17 cellular contexts compared by ENCODE assay signal in genomic region chr1:235078480-235078803, GRCh38. TPM values are rescaled to one million over a fixed set of nuclear protein-coding genes. Genes with fewer than 3 reads are reported as not detected.
A peak's percentile ranks its signal among the peaks of the same experiment; 100 is the strongest.
DNase-seq lines count a peak whose midpoint lies in the region; ATAC-seq, FAIRE-seq and TF ChIP-seq lines count a peak whose summit lies in the region.
"Had no signal": no experiment of that assay in that cellular context is flagged by ENCODE, and none has a peak within 500 bp of the region (broad histone marks: within the 10 kb centered on the region; RNA-seq: fewer than 3 reads in every experiment).

No MANE protein-coding gene starts in this region.

- peaks cover 79% of the 10 kb centered on the region for H3K4me1 ChIP-seq in A549
- peaks cover 52% of the 10 kb centered on the region for H3K4me1 ChIP-seq in OCI-LY1 (ENCODE audit: insufficient read depth, low read length, severe bottlenecking)
- H3K4me1 ChIP-seq in esophagus (ENCODE audit: control insufficient read depth in 2 of 2, insufficient read depth in 2 of 2, low read length in 1 of 2), result peaks cover 8 to 30% of the 10 kb centered on the region in 2 donors
- H3K4me1 ChIP-seq in osteoblast (ENCODE audit: insufficient read depth, low read length), result peaks cover 48% of the 10 kb centered on the region

- ATAC-seq in A549, result no peak
- no peak for ATAC-seq in HG03097 (IDR thresholded peaks at IDR 0.05; ENCODE audit: low FRiP score, unreplicated experiment)
- ATAC-seq: left lung; naive thymus-derived CD8-positive, alpha-beta T cell had no signal

- H3K9me3 ChIP-seq in A549, result no peaks in the 10 kb centered on the region
- no peaks in the 10 kb centered on the region for H3K9me3 ChIP-seq in OCI-LY1 (ENCODE audit: low read length)
- no peaks in the 10 kb centered on the region for H3K9me3 ChIP-seq in esophagus (ENCODE audit: control insufficient read depth in 2 of 2, insufficient read depth in 1 of 2, low read depth in 1 of 2, low read length in 1 of 2)
- H3K9me3 ChIP-seq in osteoblast (ENCODE audit: low read depth, low read length), result no peaks in the 10 kb centered on the region
- H3K9me3 ChIP-seq: left lung, prostate gland had no signal

- H3K4me3 ChIP-seq in A549 (no peak overlapping the region), OCI-LY1 (ENCODE audit: low read depth, low read length, poor library complexity, severe bottlenecking) (no peak overlapping the region), esophagus (ENCODE audit: low read depth in 1 of 2, low read length in 2 of 2) (no peak overlapping the region), osteoblast (ENCODE audit: insufficient read depth, low read length) (no peak overlapping the region)
- H3K4me3 ChIP-seq: left lung, prostate gland had no signal

- no peaks in the 10 kb centered on the region for H3K79me2 ChIP-seq in OCI-LY1 (ENCODE audit: insufficient read depth, low read length)
- no peaks in the 10 kb centered on the region for H3K79me2 ChIP-seq in osteoblast (ENCODE audit: insufficient read depth, low read length)

- TF ChIP-seq CTCF in A549 (IDR thresholded peaks at IDR 0.05), result no peak
- TF ChIP-seq CTCF in OCI-LY1 (IDR thresholded peaks at IDR 0.05; ENCODE audit: low read length), result no peak
- no peak for TF ChIP-seq CTCF in osteoblast (IDR thresholded peaks at IDR 0.05; ENCODE audit: extremely low read depth, low read depth, low read length)

- 0 out of 2 replicates have a peak, but pooled peaks cover 3% of the 10 kb centered on the region for H3F3A ChIP-seq in OCI-LY1 (ENCODE audit: insufficient read depth, low read length)

- no peaks in the 10 kb centered on the region for H3K9me3 Mint-ChIP-seq in activated naive CD4-positive, alpha-beta T cell treated with anti-CD3 and anti-CD28 coated beads for 36 hours
- H3K9me3 Mint-ChIP-seq: activated naive CD4-positive, alpha-beta T cell treated with anti-CD3 and anti-CD28 coated beads, Interleukin-2, amount 50 U/mL, for 72 hours; naive thymus-derived CD8-positive, alpha-beta T cell had no signal

- POLR2A ChIA-PET in A549 (lab: Yijun Ruan, JAX), result no interaction called here

- no peak for FAIRE-seq in A549 (lab: Jason Lieb, UNC)

- H3K4me3 Mint-ChIP-seq in activated naive CD4-positive, alpha-beta T cell treated with anti-CD3 and anti-CD28 coated beads for 36 hours, result no peak overlapping the region
- H3K4me3 Mint-ChIP-seq: naive thymus-derived CD8-positive, alpha-beta T cell had no signal

- DNase-seq in A549 (ENCODE audit: low read depth in 1 of 2, low spot score in 1 of 2) (no peak), osteoblast (ENCODE audit: insufficient read length, low spot score, missing footprints) (no peak), middle frontal gyrus (ENCODE audit: extremely low spot score, low spot score) (no peak), KG1 (lab: John Stamatoyannopoulos, UW) (no peak)
- no peak for DNase-seq in activated naive CD4-positive, alpha-beta T cell treated with anti-CD3 and anti-CD28 coated beads for 36 hours
- DNase-seq: activated CD4-positive, alpha-beta T cell treated with anti-CD3 and anti-CD28 coated beads, Interleukin-2, amount 50 U/mL, for 48 hours; activated T-cell treated with anti-CD3 and anti-CD28 coated beads, Interleukin-2, amount 50 U/mL, for 1 hour; GF-D8; left lung; naive thymus-derived CD8-positive, alpha-beta T cell; NCI-H1930; NCI-H526 had no signal

- H3K27ac Mint-ChIP-seq in activated naive CD4-positive, alpha-beta T cell treated with anti-CD3 and anti-CD28 coated beads for 36 hours, result no peak overlapping the region
- H3K27ac Mint-ChIP-seq: naive thymus-derived CD8-positive, alpha-beta T cell had no signal

- H3K36me3 ChIP-seq in OCI-LY1 (ENCODE audit: insufficient read depth, low read length) (no peaks in the 10 kb centered on the region), esophagus (ENCODE audit: control insufficient read depth in 2 of 2, insufficient read depth in 2 of 2, low read length in 1 of 2) (no peaks in the 10 kb centered on the region), osteoblast (ENCODE audit: insufficient read depth, low read length) (no peaks in the 10 kb centered on the region)
- H3K36me3 ChIP-seq: left lung, prostate gland had no signal

- no peaks in the 10 kb centered on the region for H3K36me3 Mint-ChIP-seq in activated naive CD4-positive, alpha-beta T cell treated with anti-CD3 and anti-CD28 coated beads for 36 hours (ENCODE audit: low read depth)
- H3K36me3 Mint-ChIP-seq: naive thymus-derived CD8-positive, alpha-beta T cell had no signal

- H3K27me3 Mint-ChIP-seq in activated naive CD4-positive, alpha-beta T cell treated with anti-CD3 and anti-CD28 coated beads for 36 hours (ENCODE audit: low read depth), result no peaks in the 10 kb centered on the region
- H3K27me3 Mint-ChIP-seq: naive thymus-derived CD8-positive, alpha-beta T cell had no signal

- 78% methylated on average over 3 of the region's 3 CpGs for WGBS in A549 (ENCODE audit: missing lambda C conversion rate)
- 77 to 79% methylated on average over 3 of the region's 3 CpGs for WGBS in esophagus, 2 donors

- H4K20me1 ChIP-seq in OCI-LY1 (ENCODE audit: insufficient read depth, low read length) (no peaks in the 10 kb centered on the region), osteoblast (ENCODE audit: insufficient read depth, low read length) (no peaks in the 10 kb centered on the region)

- H2AFZ ChIP-seq in OCI-LY1 (ENCODE audit: low read length) (no peak overlapping the region), osteoblast (ENCODE audit: low read length) (no peak overlapping the region)

- intact Hi-C loops in activated naive CD4-positive, alpha-beta T cell treated with anti-CD3 and anti-CD28 coated beads for 36 hours (cut with micrococcal nuclease), result no loop called here

- no peak overlapping the region for H3K9ac ChIP-seq in OCI-LY1 (ENCODE audit: low read length)

- no peak for TF ChIP-seq EP300 in A549 (IDR thresholded peaks at IDR 0.05)

- H3K27ac ChIP-seq in A549 (peak overlapping the region; percentile 97 to 98), OCI-LY1 (ENCODE audit: low read depth, low read length, poor library complexity, severe bottlenecking) (peak overlapping the region; percentile 48), esophagus (ENCODE audit: low read depth in 2 of 2, low read length in 1 of 2) (peak overlapping the region; percentile 96 to 97), osteoblast (ENCODE audit: low read depth, low read length) (peak overlapping the region; percentile 52)

- TF ChIP-seq RAD21 in A549 (conservative IDR thresholded peaks at IDR 0.05 in 1 of 2, IDR thresholded peaks at IDR 0.05 in 1 of 2), result no peak

- peaks cover 43% of the 10 kb centered on the region for H3K4me1 Mint-ChIP-seq in activated naive CD4-positive, alpha-beta T cell treated with anti-CD3 and anti-CD28 coated beads for 36 hours (ENCODE audit: low read depth)

- TF ChIP-seq POLR2A in A549 (IDR thresholded peaks at IDR 0.05; ENCODE audit: low read length), result no peak

- no peaks in the 10 kb centered on the region for H3K9me2 ChIP-seq in OCI-LY1 (ENCODE audit: low read depth, low read length)

- no peak overlapping the region for H3K4me2 ChIP-seq in A549
- H3K4me2 ChIP-seq in OCI-LY1 (ENCODE audit: low read length), result no peak overlapping the region
- no peak overlapping the region for H3K4me2 ChIP-seq in osteoblast (ENCODE audit: insufficient read depth, low read length)

- CTCF ChIA-PET in A549 (lab: Yijun Ruan, JAX), result interaction anchor here (0.5 to 1.6 kb wide), 7 partner anchors 10 to 591 kb away, joined by 3 to 5 read pairs (median 3); no protein-coding TSS in a partner anchor
- CTCF ChIA-PET in activated naive CD4-positive, alpha-beta T cell treated with anti-CD3 and anti-CD28 coated beads for 36 hours (lab: Charles Lee), result interaction anchor here (1.2 kb wide), 1 partner anchor 578 kb away, joined by 3 read pairs; no protein-coding TSS in a partner anchor

- H3K27me3 ChIP-seq in OCI-LY1 (ENCODE audit: insufficient read depth, low read length), result no peaks in the 10 kb centered on the region
- no peaks in the 10 kb centered on the region for H3K27me3 ChIP-seq in esophagus (ENCODE audit: control insufficient read depth in 1 of 2, insufficient read depth in 2 of 2, low read length in 2 of 2)
- no peaks in the 10 kb centered on the region for H3K27me3 ChIP-seq in osteoblast (ENCODE audit: insufficient read depth, low read length)
- H3K27me3 ChIP-seq: left lung had no signal

TF ChIP-seq in A549, 52 proteins besides CTCF, POLR2A, EP300 and RAD21 (continues in another document):
- TF ChIP-seq FOSB (CRISPR knock-in tag; IDR thresholded peaks at IDR 0.05) (no peak), ESRRA (IDR thresholded peaks at IDR 0.05; ENCODE audit: borderline replicate concordance, low read length) (no peak), CBX2 (IDR thresholded peaks at IDR 0.05; ENCODE audit: borderline replicate concordance, low read depth) (no peak), JUNB (IDR thresholded peaks at IDR 0.05) (no peak), CHD2 (IDR thresholded peaks at IDR 0.05; ENCODE audit: low read length, partially characterized antibody) (no peak), RARB (CRISPR knock-in tag; IDR thresholded peaks at IDR 0.05) (no peak), HEYL (CRISPR knock-in tag; IDR thresholded peaks at IDR 0.05) (no peak), ZFP36 (IDR thresholded peaks at IDR 0.05; ENCODE audit: borderline replicate concordance, partially characterized antibody) (no peak), MAFK (IDR thresholded peaks at IDR 0.05; ENCODE audit: partially characterized antibody) (no peak), JUN (IDR thresholded peaks at IDR 0.05) (no peak), HOXB13 (CRISPR knock-in tag; IDR thresholded peaks at IDR 0.05; ENCODE audit: low read depth) (no peak), HES2 (IDR thresholded peaks at IDR 0.05) (no peak)

RNA-seq across cellular contexts. Expression of gene TOMM20, which starts 50.2 kb away (rescaled TPM):
- polyA plus RNA-seq in A549 (2011; rRNA removed) (118 and 122 TPM in 2 replicates), A549 (2017; fragmentation: RNase III; extraction: RNeasy Plus Mini Kit Qiagen cat#74134 plus additional on column Dnase treatment) (106 to 113 TPM (median 112 TPM) in 3 replicates), esophagus (10 to 100 TPM; 43.4 to 61.1 TPM)
- polyA plus RNA-seq in A549 (2012; cell fraction: cytosol; rRNA removed), result 51.7 and 54.5 TPM in 2 replicates
- 15.8 and 18.1 TPM in 2 replicates for polyA plus RNA-seq in A549 (2012; cell fraction: nucleus; rRNA removed)
- 27.0 and 34.3 TPM in 2 replicates for polyA minus RNA-seq in A549 (2011; rRNA and poly(A)+ RNA removed)
- total RNA-seq in osteoblast, result 108 and 110 TPM in 2 replicates
- 100 to 1,000 TPM; 155 to 192 TPM for total RNA-seq in activated naive CD4-positive, alpha-beta T cell treated with anti-CD3 and anti-CD28 coated beads for 36 hours
